Comparison of ENCODE assay signal across 13 cellular contexts in genomic region chr13:75312884-75313520, GRCh38.
A peak's percentile ranks its signal among the peaks of the same experiment; 100 is the strongest.
DNase-seq lines count a peak whose midpoint lies in the region; ATAC-seq lines count a peak whose summit lies in the region.
"Had no signal": no experiment of that assay in that cellular context is flagged by ENCODE, and none has a peak within 500 bp of the region (broad histone marks: within the 10 kb centered on the region; RNA-seq: fewer than 3 reads in every experiment).

No MANE protein-coding gene starts in this region.

- H3K4me1 Mint-ChIP-seq in activated CD4-positive, alpha-beta T cell treated with anti-CD3 and anti-CD28 coated beads for 36 hours = peaks cover 65% of the 10 kb centered on the region
- H3K4me1 Mint-ChIP-seq in activated T-helper 2 cell treated with anti-CD3 and anti-CD28 coated beads, Interferon-gamma antibody, Interleukin-2, Interleukin-4, amounts not matched to agents 10 μg/mL and 5 μg/mL and 100 μg/mL, durations not matched to agents 14 hours and 24 hours and 36 hours (ENCODE audit: low read depth) = peaks cover 61% of the 10 kb centered on the region

- H3K36me3 Mint-ChIP-seq in activated CD4-positive, alpha-beta T cell treated with anti-CD3 and anti-CD28 coated beads for 36 hours (ENCODE audit: low read depth) = peaks cover 30% of the 10 kb centered on the region
- H3K36me3 Mint-ChIP-seq in activated T-helper 2 cell treated with anti-CD3 and anti-CD28 coated beads, Interferon-gamma antibody, Interleukin-2, Interleukin-4, amounts not matched to agents 10 μg/mL and 5 μg/mL and 100 μg/mL, durations not matched to agents 14 hours and 24 hours and 36 hours (ENCODE audit: low read depth) = peaks cover 53% of the 10 kb centered on the region
- H3K36me3 Mint-ChIP-seq: IgD-negative memory B cell had no signal

- CTCF ChIA-PET in activated CD4-positive, alpha-beta T cell treated with anti-CD3 and anti-CD28 coated beads for 36 hours (lab: Charles Lee) = interaction anchor here (0.7 to 3.1 kb wide), 7 partner anchors 14 to 58 kb away, joined by 3 to 11 read pairs (median 4); no protein-coding TSS in a partner anchor

- POLR2A ChIA-PET in activated CD4-positive, alpha-beta T cell treated with anti-CD3 and anti-CD28 coated beads for 36 hours (lab: Charles Lee) = interaction anchor here (0.6 to 1.1 kb wide), 3 partner anchors 13 to 53 kb away, joined by 3 to 9 read pairs (median 3); no protein-coding TSS in a partner anchor

- no peak overlapping the region for H3K4me3 ChIP-seq in Jurkat, Clone E6-1 (ENCODE audit: low read length)
- H3K4me3 ChIP-seq: HAP-1, vagina had no signal

- ATAC-seq in activated CD4-positive, alpha-beta T cell treated with anti-CD3 and anti-CD28 coated beads for 36 hours = peak; percentile 92
- ATAC-seq in GM18520 (IDR thresholded peaks at IDR 0.05; ENCODE audit: unreplicated experiment) = no peak

- no peaks in the 10 kb centered on the region for H3K9me3 Mint-ChIP-seq in activated CD4-positive, alpha-beta T cell treated with anti-CD3 and anti-CD28 coated beads for 36 hours (ENCODE audit: low read depth)
- no peaks in the 10 kb centered on the region for H3K9me3 Mint-ChIP-seq in activated T-helper 2 cell treated with anti-CD3 and anti-CD28 coated beads, Interferon-gamma antibody, Interleukin-2, Interleukin-4, amounts not matched to agents 10 μg/mL and 5 μg/mL and 100 μg/mL, durations not matched to agents 14 hours and 24 hours and 36 hours
- H3K9me3 Mint-ChIP-seq: IgD-negative memory B cell had no signal

- intact Hi-C loops in activated CD4-positive, alpha-beta T cell treated with anti-CD3 and anti-CD28 coated beads for 36 hours (cut with DNase I, micrococcal nuclease) = loop anchor here in 1 of 2 experiments (2.0 kb wide), 1 partner anchor 14 kb away; no protein-coding TSS in a partner anchor
- intact Hi-C loops in activated T-helper 2 cell treated with anti-CD3 and anti-CD28 coated beads, Interferon-gamma antibody, Interleukin-2, Interleukin-4, amounts not matched to agents 10 μg/mL and 5 μg/mL and 100 μg/mL, durations not matched to agents 14 hours and 24 hours and 36 hours (cut with micrococcal nuclease) = loop anchor here (10.0 kb wide), 1 partner anchor 1712 kb away; the partner anchor contains the start of gene FBXL3

- peak; percentile 81 for DNase-seq in activated CD4-positive, alpha-beta T cell treated with anti-CD3 and anti-CD28 coated beads for 36 hours
- DNase-seq in activated CD4-positive, alpha-beta T cell treated with anti-CD3 and anti-CD28 coated beads for 1 hour = no peak
- DNase-seq in Jurkat, Clone E6-1 (ENCODE audit: low read depth, low spot score) = peak; percentile 87
- peak; percentile 46 for DNase-seq in activated T-helper 2 cell treated with anti-CD3 and anti-CD28 coated beads, Interferon-gamma antibody, Interleukin-2, Interleukin-4, amounts not matched to agents 10 μg/mL and 5 μg/mL and 100 μg/mL, durations not matched to agents 14 hours and 24 hours and 36 hours (ENCODE audit: low spot score)
- DNase-seq in stimulated activated CD8-positive, alpha-beta memory T cell treated with anti-CD3 and anti-CD28 coated beads, Interleukin-7, amount 100 ng/mL, for 48 hours (ENCODE audit: extremely low read depth in 1 of 2, low read depth in 1 of 2) = peak; percentile 46 to 57
- DNase-seq in NCI-H187 treated with DMSO at 0.1 percent for 48 hours (lab: John Stamatoyannopoulos, UW) (no peak), NCI-H748 (lab: John Stamatoyannopoulos, UW; ENCODE audit: unreplicated experiment) (no peak)
- DNase-seq: caudate nucleus, midbrain had no signal

- no peaks in the 10 kb centered on the region for H3K27me3 Mint-ChIP-seq in activated CD4-positive, alpha-beta T cell treated with anti-CD3 and anti-CD28 coated beads for 36 hours
- H3K27me3 Mint-ChIP-seq in activated T-helper 2 cell treated with anti-CD3 and anti-CD28 coated beads, Interferon-gamma antibody, Interleukin-2, Interleukin-4, amounts not matched to agents 10 μg/mL and 5 μg/mL and 100 μg/mL, durations not matched to agents 14 hours and 24 hours and 36 hours (ENCODE audit: low read depth) = no peaks in the 10 kb centered on the region
- H3K27me3 Mint-ChIP-seq: IgD-negative memory B cell had no signal

- H3K27ac Mint-ChIP-seq in activated CD4-positive, alpha-beta T cell treated with anti-CD3 and anti-CD28 coated beads for 36 hours = peak overlapping the region; percentile 64
- H3K27ac Mint-ChIP-seq in activated T-helper 2 cell treated with anti-CD3 and anti-CD28 coated beads, Interferon-gamma antibody, Interleukin-2, Interleukin-4, amounts not matched to agents 10 μg/mL and 5 μg/mL and 100 μg/mL, durations not matched to agents 14 hours and 24 hours and 36 hours = peak overlapping the region; percentile 82

- H3K4me3 Mint-ChIP-seq in activated CD4-positive, alpha-beta T cell treated with anti-CD3 and anti-CD28 coated beads for 36 hours = no peak overlapping the region
- no peak overlapping the region for H3K4me3 Mint-ChIP-seq in activated T-helper 2 cell treated with anti-CD3 and anti-CD28 coated beads, Interferon-gamma antibody, Interleukin-2, Interleukin-4, amounts not matched to agents 10 μg/mL and 5 μg/mL and 100 μg/mL, durations not matched to agents 14 hours and 24 hours and 36 hours (ENCODE audit: low read depth)
- H3K4me3 Mint-ChIP-seq: IgD-negative memory B cell had no signal

Comparison
In these comparisons a context has a peak if more than half of its experiments do, and no peak if none do; other contexts are left out.
1. DNase-seq: peak in activated CD4-positive, alpha-beta T cell treated with anti-CD3 and anti-CD28 coated beads for 36 hours (single experiment), Jurkat, Clone E6-1 (single experiment), activated T-helper 2 cell treated with anti-CD3 and anti-CD28 coated beads, Interferon-gamma antibody, Interleukin-2, Interleukin-4, amounts not matched to agents 10 μg/mL and 5 μg/mL and 100 μg/mL, durations not matched to agents 14 hours and 24 hours and 36 hours (single experiment) and stimulated activated CD8-positive, alpha-beta memory T cell treated with anti-CD3 and anti-CD28 coated beads, Interleukin-7, amount 100 ng/mL, for 48 hours (2 of 2); none in activated CD4-positive, alpha-beta T cell treated with anti-CD3 and anti-CD28 coated beads for 1 hour (single experiment), NCI-H187 treated with DMSO at 0.1 percent for 48 hours (single experiment) and NCI-H748 (single experiment).